Comparison of ENCODE assay signal across 2 cellular contexts in genomic region chr9:16057541-16057940, GRCh38.
TF ChIP-seq lines count a peak whose summit lies in the region.

No MANE protein-coding gene starts in this region.

TF ChIP-seq in A549, 52 proteins besides CTCF, POLR2A, EP300 and RAD21 (continued from another document):
- TF ChIP-seq BCL3 (IDR thresholded peaks at IDR 0.05) (no peak), HOXB13 (CRISPR knock-in tag; IDR thresholded peaks at IDR 0.05; ENCODE audit: low read depth) (no peak), CHD4 (IDR thresholded peaks at IDR 0.05; ENCODE audit: borderline replicate concordance) (no peak), KDM5A (IDR thresholded peaks at IDR 0.05) (no peak), POLR2AphosphoS2 (conservative IDR thresholded peaks at IDR 0.05; ENCODE audit: low read length) (no peak), RCOR1 (IDR thresholded peaks at IDR 0.05; ENCODE audit: low read depth, low read length) (no peak), ZNF302 (CRISPR knock-in tag; IDR thresholded peaks at IDR 0.05) (no peak), HDAC2 (IDR thresholded peaks at IDR 0.05) (no peak)
TF ChIP-seq in A549: peak in this region for 0.

TF ChIP-seq in GM23338, 12 proteins besides CTCF, POLR2A, EP300 and RAD21 (continued from another document):
- TF ChIP-seq ETS1 (IDR thresholded peaks at IDR 0.05) (no peak), JUNB (IDR thresholded peaks at IDR 0.05; ENCODE audit: unreplicated experiment) (no peak), REST (IDR thresholded peaks at IDR 0.05; ENCODE audit: unreplicated experiment) (no peak), ZNF331 (CRISPR knock-in tag; IDR thresholded peaks at IDR 0.05; ENCODE audit: low read depth) (no peak), STAT1 (IDR thresholded peaks at IDR 0.05; ENCODE audit: unreplicated experiment) (no peak), ZNF114 (CRISPR knock-in tag; IDR thresholded peaks at IDR 0.05) (no peak), CREB1 (CRISPR knock-in tag; IDR thresholded peaks at IDR 0.05; ENCODE audit: low read depth) (no peak), EZH2 (IDR thresholded peaks at IDR 0.05; ENCODE audit: low read depth, unreplicated experiment) (no peak), ZNF462 (CRISPR knock-in tag; IDR thresholded peaks at IDR 0.05) (no peak), NANOG (IDR thresholded peaks at IDR 0.05; ENCODE audit: borderline replicate concordance) (no peak)
